ENCODE assay signal across 11 cellular contexts in genomic region chr11:46236918-46237247, GRCh38. TPM values are rescaled to one million over a fixed set of nuclear protein-coding genes. Genes with fewer than 3 reads are reported as not detected.
DNase-seq lines count a peak whose midpoint lies in the region; ATAC-seq, FAIRE-seq and TF ChIP-seq lines count a peak whose summit lies in the region.
"Had no signal": no experiment of that assay in that cellular context is flagged by ENCODE, and none has a peak within 500 bp of the region (broad histone marks: within the 10 kb centered on the region; RNA-seq: fewer than 3 reads in every experiment).

No MANE protein-coding gene starts in this region.

- H3K36me3 ChIP-seq in left ventricle myocardium inferior, result no peaks in the 10 kb centered on the region
- H3K36me3 ChIP-seq in astrocyte (ENCODE audit: insufficient read depth, low read length), result no peaks in the 10 kb centered on the region

- H3K9me3 Mint-ChIP-seq in astrocyte (ENCODE audit: unreplicated experiment) (no peaks in the 10 kb centered on the region), memory B cell (peaks cover 5% of the 10 kb centered on the region)

- H2AFZ ChIP-seq in astrocyte (ENCODE audit: low read depth, low read length), result peak overlapping the region; percentile 81

- H3K27me3 ChIP-seq in left ventricle myocardium inferior (ENCODE audit: low read depth) (no peaks in the 10 kb centered on the region), astrocyte (ENCODE audit: insufficient read depth, low read length) (no peaks in the 10 kb centered on the region)

- peak overlapping the region; percentile 91 for H3K27ac Mint-ChIP-seq in astrocyte (ENCODE audit: unreplicated experiment)
- no peak overlapping the region for H3K27ac Mint-ChIP-seq in memory B cell

- peak overlapping the region; percentile 38 for H3K9ac ChIP-seq in astrocyte (ENCODE audit: low read length)

- peak overlapping the region; percentile 89 for H3K4me2 ChIP-seq in astrocyte (ENCODE audit: low read length)

- intact Hi-C loops in left ventricle myocardium inferior (cut with micrococcal nuclease) (no loop called here), left cardiac atrium (cut with DNase I) (loop anchor here in 1 of 2 donors (5.0 kb wide), 1 partner anchor 115 kb away; the partner anchor contains the start of gene PHF21A)

- H3K9me3 ChIP-seq in left ventricle myocardium inferior (replicated peaks) (peaks cover 11% of the 10 kb centered on the region), astrocyte (ENCODE audit: insufficient read depth, low read depth, low read length) (no peaks in the 10 kb centered on the region)

- H4K20me1 ChIP-seq in astrocyte (ENCODE audit: insufficient read depth, low read length), result no peaks in the 10 kb centered on the region

- TF ChIP-seq CTCF in left ventricle myocardium inferior (IDR thresholded peaks at IDR 0.05; ENCODE audit: borderline replicate concordance) (no peak), astrocyte (IDR thresholded peaks at IDR 0.05; ENCODE audit: insufficient read depth, low read depth, low read length) (no peak)

- TF ChIP-seq POLR2A in erythroblast (IDR thresholded peaks at IDR 0.05; ENCODE audit: low read length), result no peak

- peak overlapping the region; percentile 70 for H3K4me3 ChIP-seq in left ventricle myocardium inferior
- peak overlapping the region; percentile 67 for H3K4me3 ChIP-seq in astrocyte (ENCODE audit: insufficient read depth, low read depth, low read length)

- no peak for DNase-seq in left ventricle myocardium inferior
- DNase-seq in left cardiac atrium, result no peak
- DNase-seq in astrocyte (ENCODE audit: low read depth), result no peak
- DNase-seq in memory B cell (ENCODE audit: low spot score in 2 of 2), result no peak
- no peak for DNase-seq in NAMALWA (ENCODE audit: low spot score)
- no peak for DNase-seq in erythroblast (lab: John Stamatoyannopoulos, UW)
- no peak for DNase-seq in dermis blood vessel endothelial cell

- FAIRE-seq in astrocyte (lab: Jason Lieb, UNC), result no peak
- FAIRE-seq: bronchial epithelial cell, GM12891 had no signal

- no peak for ATAC-seq in left cardiac atrium
- ATAC-seq in memory B cell (ENCODE audit: low read depth), result no peak
- ATAC-seq in GM21360 (IDR thresholded peaks at IDR 0.05; ENCODE audit: unreplicated experiment), result no peak

- H3K79me2 ChIP-seq in astrocyte (ENCODE audit: insufficient read depth, low read length), result no peaks in the 10 kb centered on the region

- H3K4me1 Mint-ChIP-seq in astrocyte (ENCODE audit: low read depth, unreplicated experiment), result peaks cover 27% of the 10 kb centered on the region
- H3K4me1 Mint-ChIP-seq in memory B cell, result peaks cover 13% of the 10 kb centered on the region

- peak overlapping the region; percentile 96 for H3K27ac ChIP-seq in left ventricle myocardium inferior (replicated peaks)
- H3K27ac ChIP-seq in astrocyte (ENCODE audit: low read depth, low read length), result peak overlapping the region; percentile 74
- H3K27ac ChIP-seq: C4-2B had no signal

- H3K36me3 Mint-ChIP-seq in astrocyte (ENCODE audit: low read depth, unreplicated experiment) (no peaks in the 10 kb centered on the region), memory B cell (no peaks in the 10 kb centered on the region)

- H3K4me1 ChIP-seq in left ventricle myocardium inferior (peaks cover 32% of the 10 kb centered on the region), astrocyte (ENCODE audit: insufficient read depth, low read length) (peaks cover 28% of the 10 kb centered on the region)

- H3K27me3 Mint-ChIP-seq in astrocyte (ENCODE audit: low read depth, unreplicated experiment) (no peaks in the 10 kb centered on the region), memory B cell (peaks cover 29% of the 10 kb centered on the region)

- peak overlapping the region; percentile 86 for H3K4me3 Mint-ChIP-seq in astrocyte (ENCODE audit: unreplicated experiment)
- peak overlapping the region; percentile 80 for H3K4me3 Mint-ChIP-seq in memory B cell

RNA-seq across cellular contexts. Expression of gene CREB3L1, which starts 40.6 kb away (rescaled TPM):
- total RNA-seq in left ventricle myocardium inferior (40.9 TPM), left cardiac atrium (10 to 100 TPM; 20.7 to 28.0 TPM), astrocyte (324 and 399 TPM in 2 replicates), dermis blood vessel endothelial cell (0.33 and 0.68 TPM in 2 replicates)

Comparison
In these comparisons a context has a peak if more than half of its experiments do, and no peak if none do; other contexts are left out.
1. RNA of gene CREB3L1, which starts 40.6 kb away (total RNA-seq): 324 to 399 TPM in astrocyte, 40.9 TPM in left ventricle myocardium inferior (single experiment) and 20.7 to 28.0 TPM in left cardiac atrium; 0.33 to 0.68 TPM in dermis blood vessel endothelial cell; every median in the first group is over 10 times any median in the second.